10 cellular contexts compared by ENCODE assay signal in genomic region chr5:157745041-157745456, GRCh38. TPM values are rescaled to one million over a fixed set of nuclear protein-coding genes. Genes with fewer than 3 reads are reported as not detected.
DNase-seq lines count a peak whose midpoint lies in the region; ATAC-seq and TF ChIP-seq lines count a peak whose summit lies in the region.
"Had no signal": no experiment of that assay in that cellular context is flagged by ENCODE, and none has a peak within 500 bp of the region (broad histone marks: within the 10 kb centered on the region; RNA-seq: fewer than 3 reads in every experiment).

No MANE protein-coding gene starts in this region.

- H3K27ac Mint-ChIP-seq in activated naive CD8-positive, alpha-beta T cell = no peak overlapping the region

- H3K27ac ChIP-seq in left ventricle myocardium inferior (replicated peaks) (no peak overlapping the region), mesodermal cell (ENCODE audit: low read depth, low read length, severe bottlenecking) (no peak overlapping the region)
- H3K27ac ChIP-seq: epithelial cell of prostate had no signal

- no peaks in the 10 kb centered on the region for H3K27me3 Mint-ChIP-seq in activated naive CD8-positive, alpha-beta T cell

- H3K9me3 Mint-ChIP-seq in activated naive CD8-positive, alpha-beta T cell (ENCODE audit: low read depth) = no peaks in the 10 kb centered on the region

- ATAC-seq in Right ventricle myocardium inferior (no peak), GM19328 (IDR thresholded peaks at IDR 0.05; ENCODE audit: unreplicated experiment) (no peak), GM18517 (IDR thresholded peaks at IDR 0.05; ENCODE audit: unreplicated experiment) (no peak)

- intact Hi-C loops in left ventricle myocardium inferior (cut with micrococcal nuclease) (no loop called here), Right ventricle myocardium inferior (cut with DNase I) (no loop called here)

- H3K4me3 ChIP-seq in left ventricle myocardium inferior (peak overlapping the region; percentile 90), mesodermal cell (ENCODE audit: extremely low read depth, insufficient read depth, low read length, poor library complexity, severe bottlenecking) (peak overlapping the region; percentile 70)

- H3K36me3 ChIP-seq in left ventricle myocardium inferior (no peaks in the 10 kb centered on the region), mesodermal cell (ENCODE audit: control insufficient read depth, insufficient read depth, low read length) (peaks cover 4% of the 10 kb centered on the region)

- H3K4me1 Mint-ChIP-seq in activated naive CD8-positive, alpha-beta T cell (ENCODE audit: low read depth) = peaks cover 36% of the 10 kb centered on the region

- H3K36me3 Mint-ChIP-seq in activated naive CD8-positive, alpha-beta T cell = no peaks in the 10 kb centered on the region

- TF ChIP-seq CTCF in left ventricle myocardium inferior (IDR thresholded peaks at IDR 0.05; ENCODE audit: borderline replicate concordance) = no peak

- peak overlapping the region; percentile 96 for H3K4me3 Mint-ChIP-seq in activated naive CD8-positive, alpha-beta T cell

- 92 to 94% methylated on average over 4 of the region's 4 CpGs for WGBS in mesodermal cell (ENCODE audit: insufficient coverage in 2 of 2), 2 experiments

- DNase-seq in left ventricle myocardium inferior (no peak), Right ventricle myocardium inferior (ENCODE audit: missing footprints) (no peak), Kasumi-1 (lab: John Stamatoyannopoulos, UW) (no peak), NCI-H2227 treated with DMSO at 0.1 percent for 48 hours (lab: John Stamatoyannopoulos, UW) (no peak)
- DNase-seq: DMS79 treated with DMSO at 0.1 percent for 48 hours had no signal

- H3K4me1 ChIP-seq in left ventricle myocardium inferior (peaks cover 22% of the 10 kb centered on the region), mesodermal cell (ENCODE audit: control insufficient read depth, insufficient read depth, low read length, poor library complexity, severe bottlenecking) (peaks cover 9% of the 10 kb centered on the region)

- H3K27me3 ChIP-seq in left ventricle myocardium inferior (ENCODE audit: low read depth) = no peaks in the 10 kb centered on the region

- H3K9me3 ChIP-seq in left ventricle myocardium inferior (replicated peaks) (no peaks in the 10 kb centered on the region), mesodermal cell (ENCODE audit: control insufficient read depth, low read length) (no peaks in the 10 kb centered on the region)

RNA-seq across cellular contexts. Expression of gene LSM11, which starts 1.5 kb away (rescaled TPM):
- total RNA-seq in left ventricle myocardium inferior (1.3 TPM), Right ventricle myocardium inferior (1.5 TPM)
- 7.5 TPM for polyA plus RNA-seq in mesodermal cell (2013, experiment 1 of 2)
- 7.6 TPM for polyA plus RNA-seq in mesodermal cell (2013, experiment 2 of 2)

RNA-seq across cellular contexts. Expression of gene THG1L, which starts 13.8 kb away (rescaled TPM):
- total RNA-seq in left ventricle myocardium inferior (6.6 TPM), Right ventricle myocardium inferior (3.9 TPM)
- polyA plus RNA-seq in mesodermal cell (2013, experiment 1 of 2) = 10.8 TPM
- polyA plus RNA-seq in mesodermal cell (2013, experiment 2 of 2) = 9.8 TPM
